In genomic region chr17:33266116-33266515, GRCh38 we compare ENCODE assay signal across 25 cellular contexts. TPM values are rescaled to one million over a fixed set of nuclear protein-coding genes. Genes with fewer than 3 reads are reported as not detected.
"Had no signal": no experiment of that assay in that cellular context is flagged by ENCODE, and none has a peak within 500 bp of the region (broad histone marks: within the 10 kb centered on the region; RNA-seq: fewer than 3 reads in every experiment).

No MANE protein-coding gene starts in this region.

- H3K9me3 ChIP-seq: left lung had no signal

- H2AFZ ChIP-seq: hepatocyte had no signal

- H3K4me3 ChIP-seq: hepatocyte, left lung, lung had no signal

- H3K36me3 ChIP-seq: left lung had no signal

- H3K4me2 ChIP-seq: hepatocyte had no signal

- FAIRE-seq: endometrium, frontal cortex had no signal

- ATAC-seq: left lung; naive thymus-derived CD4-positive, alpha-beta T cell; stimulated activated naive CD8-positive, alpha-beta T cell treated with anti-CD3 and anti-CD28 coated beads, Interleukin-15, Interleukin-2, amounts not matched to agents 100 U/mL and 50 U/mL, for 24 hours; T-helper 17 cell had no signal

- H3K27ac ChIP-seq: hepatocyte, left lung had no signal

- DNase-seq: activated CD4-positive, alpha-beta memory T cell treated with anti-CD3 and anti-CD28 coated beads, Interleukin-2, amount 10 ng/mL, durations not matched to agents 7 days and 5 days; activated CD4-positive, alpha-beta T cell treated with anti-CD3 and anti-CD28 coated beads for 48 hours; activated CD4-positive, CD25-positive, alpha-beta regulatory T cell; activated effector memory CD4-positive, alpha-beta T cell treated with anti-CD3 and anti-CD28 coated beads, Interleukin-2, amount 50 U/mL, for 16 hours; activated naive CD4-positive, alpha-beta T cell treated with anti-CD3 and anti-CD28 coated beads, Interleukin-2, amount 10 ng/mL, durations not matched to agents 7 days and 5 days; amygdala; cerebellar nuclear complex; cortex of kidney; glutamatergic neuron; immature natural killer cell; kidney glomerular epithelial cell; left lung; naive thymus-derived CD4-positive, alpha-beta T cell; posterior cingulate gyrus; retina; stimulated activated CD4-positive, alpha-beta T cell treated with anti-CD3 and anti-CD28 coated beads, Interleukin-4, amount 100 ng/mL, for 4 hours; stimulated activated naive CD8-positive, alpha-beta T cell treated with anti-CD3 and anti-CD28 coated beads, Interleukin-15, Interleukin-2, amounts not matched to agents 100 U/mL and 50 U/mL, for 24 hours; T-helper 17 cell had no signal

- H3K4me1 ChIP-seq: left lung had no signal

- H3K79me2 ChIP-seq: hepatocyte had no signal

- H3K27me3 ChIP-seq: hepatocyte had no signal

RNA-seq across cellular contexts. Expression of gene ASIC2, which starts 27.0 kb away (rescaled TPM):
- total RNA-seq: activated CD4-positive, alpha-beta memory T cell treated with anti-CD3 and anti-CD28 coated beads, Interleukin-2, amount 10 ng/mL, durations not matched to agents 7 days and 5 days; mesenteric fat pad; naive thymus-derived CD4-positive, alpha-beta T cell; subcutaneous adipose tissue; T-helper 17 cell; ureter had no signal
- polyA plus RNA-seq: immature natural killer cell; naive thymus-derived CD4-positive, alpha-beta T cell had no signal
